10 cellular contexts compared by ENCODE assay signal in genomic region chr2:30708491-30709290, GRCh38.
A peak's percentile ranks its signal among the peaks of the same experiment; 100 is the strongest.
DNase-seq lines count a peak whose midpoint lies in the region; ATAC-seq and TF ChIP-seq lines count a peak whose summit lies in the region.
"Had no signal": no experiment of that assay in that cellular context is flagged by ENCODE, and none has a peak within 500 bp of the region (broad histone marks: within the 10 kb centered on the region; RNA-seq: fewer than 3 reads in every experiment).

No MANE protein-coding gene starts in this region.

- no peak overlapping the region for H3K4me3 Mint-ChIP-seq in type B pancreatic cell
- H3K4me3 Mint-ChIP-seq: activated naive CD8-positive, alpha-beta T cell treated with anti-CD3 and anti-CD28 coated beads, Interleukin-2, amount 50 U/mL, for 24 hours; stimulated activated naive B cell treated with anti-CD40 and anti-IgM and Interleukin-4, amounts not matched to agents 10 μg/mL and 1 μg/mL and 100 μg/mL, for 72 hours had no signal

- peaks cover 6% of the 10 kb centered on the region for H3K4me1 Mint-ChIP-seq in type B pancreatic cell (ENCODE audit: unreplicated experiment)

- H3K9ac ChIP-seq in SK-N-SH, result no peak overlapping the region

- no peaks in the 10 kb centered on the region for H3F3A ChIP-seq in SK-N-SH (replicated peaks; ENCODE audit: insufficient read depth)

- DNase-seq in SHP77 (lab: John Stamatoyannopoulos, UW) (peak; percentile 16 to 17), SHP77 treated with DMSO at 0.1 percent for 48 hours (lab: John Stamatoyannopoulos, UW) (no peak), SK-N-SH (no peak), fibroblast of villous mesenchyme (ENCODE audit: low read depth) (no peak), type B pancreatic cell (ENCODE audit: extremely low spot score, unreplicated experiment) (peak; percentile 62), putamen (ENCODE audit: low spot score) (no peak)
- DNase-seq in activated naive CD4-positive, alpha-beta T cell (lab: John Stamatoyannopoulos, UW), result no peak
- DNase-seq: activated naive CD8-positive, alpha-beta T cell treated with anti-CD3 and anti-CD28 coated beads, Interleukin-2, amount 50 U/mL, for 24 hours; stimulated activated naive B cell treated with anti-CD40 and anti-IgM and Interleukin-4, amounts not matched to agents 10 μg/mL and 1 μg/mL and 100 μg/mL, for 72 hours had no signal

- WGBS in SK-N-SH (ENCODE audit: low lambda C conversion rate), result 61% methylated on average over 10 of the region's 10 CpGs

- POLR2A ChIA-PET in SK-N-SH (lab: Yijun Ruan, JAX), result no interaction called here

- H2AFZ ChIP-seq in SK-N-SH (ENCODE audit: low read depth), result no peak overlapping the region

- H3K9me3 ChIP-seq in SK-N-SH, result no peaks in the 10 kb centered on the region

- H3K27ac Mint-ChIP-seq in type B pancreatic cell, result no peak overlapping the region
- H3K27ac Mint-ChIP-seq: activated naive CD8-positive, alpha-beta T cell treated with anti-CD3 and anti-CD28 coated beads, Interleukin-2, amount 50 U/mL, for 24 hours had no signal

- no peak overlapping the region for H3K4me2 ChIP-seq in SK-N-SH

- no peak overlapping the region for H3K27ac ChIP-seq in SK-N-SH (ENCODE audit: low read depth in 2 of 2, low read length in 1 of 2)

- TF ChIP-seq RAD21 in SK-N-SH (IDR thresholded peaks at IDR 0.05; ENCODE audit: low read length), result no peak

- H3K36me3 Mint-ChIP-seq in type B pancreatic cell, result no peaks in the 10 kb centered on the region
- H3K36me3 Mint-ChIP-seq: stimulated activated naive B cell treated with anti-CD40 and anti-IgM and Interleukin-4, amounts not matched to agents 10 μg/mL and 1 μg/mL and 100 μg/mL, for 72 hours had no signal

- H3K36me3 ChIP-seq in SK-N-SH (replicated peaks in 1 of 2; ENCODE audit: control insufficient read depth in 1 of 2, insufficient read depth in 2 of 2, low read length in 1 of 2), result no peaks in the 10 kb centered on the region

- H4K20me1 ChIP-seq in SK-N-SH (ENCODE audit: insufficient read depth), result no peaks in the 10 kb centered on the region

- H3K79me2 ChIP-seq in SK-N-SH (ENCODE audit: insufficient read depth), result no peaks in the 10 kb centered on the region

- no peaks in the 10 kb centered on the region for H3K9me3 Mint-ChIP-seq in type B pancreatic cell
- H3K9me3 Mint-ChIP-seq: activated naive CD8-positive, alpha-beta T cell treated with anti-CD3 and anti-CD28 coated beads, Interleukin-2, amount 50 U/mL, for 24 hours had no signal

- H3K9me2 ChIP-seq in SK-N-SH, result no peaks in the 10 kb centered on the region

- no peak overlapping the region for H3K4me3 ChIP-seq in SK-N-SH (ENCODE audit: low read depth in 2 of 2, low read length in 1 of 2)
- H3K4me3 ChIP-seq in fibroblast of villous mesenchyme (ENCODE audit: low read depth, low read length), result no peak overlapping the region

- CTCF ChIA-PET in SK-N-SH (lab: Yijun Ruan, JAX), result interaction anchor here (0.9 to 16.8 kb wide), 20 partner anchors 17 to 624 kb away, joined by 3 to 573 read pairs (median 29); partner anchors contain the start of gene LBH

- TF ChIP-seq EP300 in SK-N-SH (IDR thresholded peaks at IDR 0.05; ENCODE audit: borderline replicate concordance in 1 of 2, low read depth in 1 of 2, low read length in 1 of 2), result no peak

- TF ChIP-seq CTCF in SK-N-SH (IDR thresholded peaks at IDR 0.05) (peak; percentile 52), fibroblast of villous mesenchyme (IDR thresholded peaks at IDR 0.05; ENCODE audit: insufficient read depth, low read depth, low read length) (peak; percentile 50), type B pancreatic cell (conservative IDR thresholded peaks at IDR 0.05) (peak; percentile 66)

- H3K27me3 ChIP-seq in SK-N-SH (ENCODE audit: insufficient read depth), result no peaks in the 10 kb centered on the region

- peaks cover 0 to 4% of the 10 kb centered on the region in 2 experiments; a peak in 1 of 4 replicates for H3K4me1 ChIP-seq in SK-N-SH (ENCODE audit: control insufficient read depth in 1 of 2, insufficient read depth in 2 of 2, low read depth in 1 of 2, low read length in 1 of 2)

- H3K27me3 Mint-ChIP-seq in type B pancreatic cell, result no peaks in the 10 kb centered on the region
- H3K27me3 Mint-ChIP-seq: activated naive CD8-positive, alpha-beta T cell treated with anti-CD3 and anti-CD28 coated beads, Interleukin-2, amount 50 U/mL, for 24 hours had no signal

- ATAC-seq in GM18909 (IDR thresholded peaks at IDR 0.05; ENCODE audit: poor library complexity, unreplicated experiment), result no peak
- ATAC-seq: activated naive CD8-positive, alpha-beta T cell treated with anti-CD3 and anti-CD28 coated beads, Interleukin-2, amount 50 U/mL, for 24 hours; stimulated activated naive B cell treated with anti-CD40 and anti-IgM and Interleukin-4, amounts not matched to agents 10 μg/mL and 1 μg/mL and 100 μg/mL, for 72 hours had no signal

TF ChIP-seq in SK-N-SH, 30 proteins besides CTCF, POLR2A, EP300 and RAD21:
- TF ChIP-seq GABPA (IDR thresholded peaks at IDR 0.05; ENCODE audit: low read depth), result no peak
TF ChIP-seq in SK-N-SH: peak in this region for 0.

Comparison
In these comparisons a context has a peak if more than half of its experiments do, and no peak if none do; other contexts are left out.
1. DNase-seq: peak in SHP77 (2 of 2) and type B pancreatic cell (single experiment); none in SHP77 treated with DMSO at 0.1 percent for 48 hours (single experiment), SK-N-SH (single experiment), fibroblast of villous mesenchyme (single experiment), activated naive CD4-positive, alpha-beta T cell (0 of 4) and putamen (single experiment).
2. Peak in every context shown above with its lines, with median percentiles within 50 percentile points of each other: CTCF ChIP-seq.